Comparison of ENCODE assay signal across 8 cellular contexts in genomic region chr10:63268139-63268797, GRCh38.
DNase-seq lines count a peak whose midpoint lies in the region; ATAC-seq and TF ChIP-seq lines count a peak whose summit lies in the region.

No MANE protein-coding gene starts in this region.

- DNase-seq in activated T-cell treated with anti-CD3 and anti-CD28 coated beads, Interleukin-2, amount 50 U/mL, for 24 hours: no peak
- DNase-seq in activated T-cell treated with anti-CD3 and anti-CD28 coated beads for 4 hours: no peak
- DNase-seq in SJSA1 (ENCODE audit: low read depth in 1 of 2, low spot score in 2 of 2): no peak
- no peak for DNase-seq in epithelial cell of prostate (ENCODE audit: low read depth, low spot score)
- DNase-seq in stimulated activated CD4-positive, alpha-beta T cell treated with anti-CD3 and anti-CD28 coated beads, Interleukin-4, amount 100 ng/mL, for 4 hours: no peak
- DNase-seq in SHP77 treated with DMSO at 0.1 percent for 48 hours (lab: John Stamatoyannopoulos, UW): no peak

- H4K20me1 ChIP-seq in neural cell (ENCODE audit: insufficient read depth): peaks cover 6% of the 10 kb centered on the region

- peak overlapping the region; percentile 95 for H3K4me3 Mint-ChIP-seq in activated T-cell treated with anti-CD3 and anti-CD28 coated beads, Interleukin-2, amount 50 U/mL, for 24 hours

- H3K36me3 ChIP-seq in SJSA1: no peaks in the 10 kb centered on the region
- H3K36me3 ChIP-seq in neural cell (ENCODE audit: insufficient read depth, low read length): no peaks in the 10 kb centered on the region

- no peak for TF ChIP-seq CTCF in neural cell (IDR thresholded peaks at IDR 0.05; ENCODE audit: poor library complexity, severe bottlenecking)

- no peaks in the 10 kb centered on the region for H3K9me3 ChIP-seq in SJSA1 (replicated peaks)
- no peaks in the 10 kb centered on the region for H3K9me3 ChIP-seq in neural cell (ENCODE audit: low read length)

- peak overlapping the region; percentile 100 for H3K27ac Mint-ChIP-seq in activated T-cell treated with anti-CD3 and anti-CD28 coated beads, Interleukin-2, amount 50 U/mL, for 24 hours

- H3K9ac ChIP-seq in neural cell (ENCODE audit: low read length): peak overlapping the region; percentile 80

- H3F3A ChIP-seq in neural cell (ENCODE audit: insufficient read depth, low read length, poor library complexity, severe bottlenecking): peaks cover 6% of the 10 kb centered on the region

- peak overlapping the region; percentile 85 for H3K4me2 ChIP-seq in neural cell (ENCODE audit: low read length)

- TF ChIP-seq EP300 in neural cell (conservative IDR thresholded peaks at IDR 0.05; ENCODE audit: poor library complexity, severe bottlenecking): no peak

- no peaks in the 10 kb centered on the region for H3K9me3 Mint-ChIP-seq in activated T-cell treated with anti-CD3 and anti-CD28 coated beads, Interleukin-2, amount 50 U/mL, for 24 hours

- H3K4me1 ChIP-seq in SJSA1 (replicated peaks): peaks cover 5% of the 10 kb centered on the region; the same call in 1 of the 2 replicates

- peak overlapping the region; percentile 89 for H3K27ac ChIP-seq in SJSA1
- H3K27ac ChIP-seq in epithelial cell of prostate: peak overlapping the region; percentile 96
- peak overlapping the region; percentile 92 for H3K27ac ChIP-seq in neural cell (ENCODE audit: low read length)

- ATAC-seq in GM21529 (IDR thresholded peaks at IDR 0.05; ENCODE audit: unreplicated experiment): no peak

- H3K9me2 ChIP-seq in neural cell (ENCODE audit: insufficient read depth, low read length): no peaks in the 10 kb centered on the region

- H3K4me1 Mint-ChIP-seq in activated T-cell treated with anti-CD3 and anti-CD28 coated beads, Interleukin-2, amount 50 U/mL, for 24 hours (ENCODE audit: low read depth): peaks cover 25% of the 10 kb centered on the region

- H2AFZ ChIP-seq in neural cell (ENCODE audit: low read depth, low read length): no peak overlapping the region

- no peaks in the 10 kb centered on the region for H3K27me3 Mint-ChIP-seq in activated T-cell treated with anti-CD3 and anti-CD28 coated beads, Interleukin-2, amount 50 U/mL, for 24 hours

- peaks cover 24% of the 10 kb centered on the region for H3K36me3 Mint-ChIP-seq in activated T-cell treated with anti-CD3 and anti-CD28 coated beads, Interleukin-2, amount 50 U/mL, for 24 hours (ENCODE audit: low read depth)

- H3K27me3 ChIP-seq in SJSA1 (replicated peaks) (no peaks in the 10 kb centered on the region), neural cell (ENCODE audit: insufficient read depth, low read depth, low read length) (no peaks in the 10 kb centered on the region)

- H3K4me3 ChIP-seq in SJSA1: peak overlapping the region; percentile 36
- peak overlapping the region; percentile 73 for H3K4me3 ChIP-seq in neural cell (ENCODE audit: low read length)

- TF ChIP-seq RAD21 in neural cell (conservative IDR thresholded peaks at IDR 0.05): no peak

- peaks cover 44% of the 10 kb centered on the region for H3K79me2 ChIP-seq in neural cell (replicated peaks; ENCODE audit: insufficient read depth, low read length)

TF ChIP-seq in neural cell, 6 proteins besides CTCF, POLR2A, EP300 and RAD21:
- TF ChIP-seq EZH2 (IDR thresholded peaks at IDR 0.05; ENCODE audit: borderline replicate concordance, insufficient read depth, low read length, poor library complexity, severe bottlenecking) (no peak), REST (IDR thresholded peaks at IDR 0.05; ENCODE audit: borderline replicate concordance) (no peak), POLR2AphosphoS5 (IDR thresholded peaks at IDR 0.05) (no peak), MXI1 (conservative IDR thresholded peaks at IDR 0.05; ENCODE audit: poor library complexity, severe bottlenecking) (no peak), TAF1 (IDR thresholded peaks at IDR 0.05; ENCODE audit: low read depth) (no peak), SMC3 (conservative IDR thresholded peaks at IDR 0.05; ENCODE audit: poor library complexity) (no peak)
